In genomic region chr6:42352856-42353564, GRCh38 we compare ENCODE assay signal across 18 cellular contexts.
A peak's percentile ranks its signal among the peaks of the same experiment; 100 is the strongest.
DNase-seq lines count a peak whose midpoint lies in the region; ATAC-seq, FAIRE-seq and TF ChIP-seq lines count a peak whose summit lies in the region.
"Had no signal": no experiment of that assay in that cellular context is flagged by ENCODE, and none has a peak within 500 bp of the region (broad histone marks: within the 10 kb centered on the region; RNA-seq: fewer than 3 reads in every experiment).

No MANE protein-coding gene starts in this region.

- H4K20me1 ChIP-seq in osteoblast (ENCODE audit: insufficient read depth, low read length), result no peaks in the 10 kb centered on the region

- peak overlapping the region; percentile 55 for H3K27ac ChIP-seq in osteoblast (ENCODE audit: low read depth, low read length)
- H3K27ac ChIP-seq: body of pancreas, HL-60 had no signal

- H3K4me3 ChIP-seq in bronchial epithelial cell (ENCODE audit: low read depth, low read length) (no peak overlapping the region), osteoblast (ENCODE audit: insufficient read depth, low read length) (no peak overlapping the region)
- H3K4me3 ChIP-seq: body of pancreas, mucosa of descending colon had no signal

- H3K36me3 ChIP-seq in bronchial epithelial cell (ENCODE audit: control insufficient read depth, insufficient read depth, low read length) (no peaks in the 10 kb centered on the region), osteoblast (ENCODE audit: insufficient read depth, low read length) (no peaks in the 10 kb centered on the region)

- H3K27me3 ChIP-seq in bronchial epithelial cell (ENCODE audit: control insufficient read depth, insufficient read depth, low read length), result no peaks in the 10 kb centered on the region
- H3K27me3 ChIP-seq in osteoblast (ENCODE audit: insufficient read depth, low read length), result no peaks in the 10 kb centered on the region
- H3K27me3 ChIP-seq: body of pancreas had no signal

- H3K79me2 ChIP-seq in osteoblast (ENCODE audit: insufficient read depth, low read length), result peaks cover 10% of the 10 kb centered on the region

- H2AFZ ChIP-seq in osteoblast (ENCODE audit: low read length), result no peak overlapping the region

- no peak overlapping the region for H3K4me2 ChIP-seq in osteoblast (ENCODE audit: insufficient read depth, low read length)

- no peaks in the 10 kb centered on the region for H3K9me3 ChIP-seq in osteoblast (ENCODE audit: low read depth, low read length)
- H3K9me3 ChIP-seq: body of pancreas, mucosa of descending colon had no signal

- FAIRE-seq in bronchial epithelial cell (lab: Jason Lieb, UNC), result no peak

- peaks cover 16% of the 10 kb centered on the region for H3K4me1 ChIP-seq in osteoblast (ENCODE audit: insufficient read depth, low read length)
- H3K4me1 ChIP-seq: body of pancreas had no signal

- TF ChIP-seq CTCF in bronchial epithelial cell (IDR thresholded peaks at IDR 0.05; ENCODE audit: insufficient read depth, low read length, severe bottlenecking), result no peak
- TF ChIP-seq CTCF in osteoblast (IDR thresholded peaks at IDR 0.05; ENCODE audit: extremely low read depth, low read depth, low read length), result no peak

- DNase-seq in GM03348 (ENCODE audit: low spot score) (peak; percentile 62), NCI-H226 (peak; percentile 73), bronchial epithelial cell (ENCODE audit: low read depth) (peak; percentile 79), osteoblast (ENCODE audit: insufficient read length, low spot score, missing footprints) (no peak), AML-193 (lab: John Stamatoyannopoulos, UW) (no peak)
- no peak for DNase-seq in activated CD4-positive, alpha-beta T cell treated with anti-CD3 and anti-CD28 coated beads for 48 hours
- DNase-seq: activated CD4-positive, alpha-beta T cell treated with anti-CD3 and anti-CD28 coated beads, Interleukin-2, amount 10 ng/mL, durations not matched to agents 7 days and 5 days; body of pancreas; head of caudate nucleus; mucosa of descending colon; NCI-H2029; NCI-H82; occipital lobe; SHP77 treated with DMSO at 0.1 percent for 48 hours; stimulated activated naive B cell treated with anti-CD40 and anti-IgM and Interleukin-4, amounts not matched to agents 10 μg/mL and 1 μg/mL and 100 μg/mL, for 72 hours; T-helper 9 cell had no signal

- ATAC-seq in GM19324 (IDR thresholded peaks at IDR 0.05; ENCODE audit: low FRiP score, unreplicated experiment), result no peak
- ATAC-seq: body of pancreas; mucosa of descending colon; stimulated activated naive B cell treated with anti-CD40 and anti-IgM and Interleukin-4, amounts not matched to agents 10 μg/mL and 1 μg/mL and 100 μg/mL, for 72 hours had no signal

Comparison
In these comparisons a context has a peak if more than half of its experiments do, and no peak if none do; other contexts are left out.
1. DNase-seq: peak in GM03348 (single experiment), NCI-H226 (single experiment) and bronchial epithelial cell (single experiment); none in osteoblast (single experiment), activated CD4-positive, alpha-beta T cell treated with anti-CD3 and anti-CD28 coated beads for 48 hours (single experiment) and AML-193 (0 of 2).